8 cellular contexts compared by ENCODE assay signal in the genomic region with DNA sequence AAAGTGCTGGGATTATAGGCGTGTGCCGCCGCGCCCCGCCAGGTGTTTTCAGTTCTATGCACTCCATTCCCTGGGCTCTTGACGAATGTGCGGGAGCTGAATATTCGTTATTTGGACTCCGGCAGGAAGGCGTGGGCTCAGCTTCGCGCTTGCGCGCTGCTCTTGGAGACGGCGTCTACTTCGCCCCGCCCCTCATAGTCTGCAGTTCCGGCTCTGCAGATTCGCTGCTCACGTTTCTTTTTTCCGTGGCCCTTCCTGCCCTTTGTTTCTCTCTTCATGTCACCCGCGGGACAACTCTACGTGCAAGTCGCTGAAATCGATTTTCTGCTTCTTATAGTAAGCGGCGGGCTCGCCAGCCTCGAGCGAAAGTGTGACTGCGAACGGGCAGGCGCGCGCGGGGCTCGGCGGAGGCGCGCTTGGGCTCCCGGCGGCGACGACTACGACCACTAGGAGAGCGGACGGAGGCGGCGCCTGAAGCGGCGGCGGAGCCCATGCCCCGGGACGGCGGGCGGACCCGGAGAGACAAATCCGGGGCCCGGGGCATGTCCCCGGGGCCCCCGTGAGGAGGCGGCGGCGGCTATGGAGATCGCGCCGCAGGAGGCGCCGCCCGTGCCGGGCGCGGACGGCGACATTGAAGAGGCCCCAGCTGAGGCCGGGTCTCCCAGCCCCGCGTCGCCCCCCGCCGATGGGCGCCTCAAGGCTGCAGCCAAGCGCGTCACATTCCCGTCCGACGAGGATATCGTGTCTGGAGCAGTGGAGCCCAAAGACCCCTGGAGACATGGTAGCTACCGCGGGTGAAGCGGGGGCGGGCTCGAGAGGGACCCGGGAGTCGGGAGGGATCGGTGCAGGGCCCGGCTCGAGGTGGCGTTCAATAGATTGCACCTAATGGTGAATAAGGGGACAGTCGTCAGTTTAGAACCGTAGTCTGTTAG. TPM values are rescaled to one million over a fixed set of nuclear protein-coding genes. Genes with fewer than 3 reads are reported as not detected.
DNase-seq lines count a peak whose midpoint lies in the region; ATAC-seq and TF ChIP-seq lines count a peak whose summit lies in the region.

A gene with protein sequence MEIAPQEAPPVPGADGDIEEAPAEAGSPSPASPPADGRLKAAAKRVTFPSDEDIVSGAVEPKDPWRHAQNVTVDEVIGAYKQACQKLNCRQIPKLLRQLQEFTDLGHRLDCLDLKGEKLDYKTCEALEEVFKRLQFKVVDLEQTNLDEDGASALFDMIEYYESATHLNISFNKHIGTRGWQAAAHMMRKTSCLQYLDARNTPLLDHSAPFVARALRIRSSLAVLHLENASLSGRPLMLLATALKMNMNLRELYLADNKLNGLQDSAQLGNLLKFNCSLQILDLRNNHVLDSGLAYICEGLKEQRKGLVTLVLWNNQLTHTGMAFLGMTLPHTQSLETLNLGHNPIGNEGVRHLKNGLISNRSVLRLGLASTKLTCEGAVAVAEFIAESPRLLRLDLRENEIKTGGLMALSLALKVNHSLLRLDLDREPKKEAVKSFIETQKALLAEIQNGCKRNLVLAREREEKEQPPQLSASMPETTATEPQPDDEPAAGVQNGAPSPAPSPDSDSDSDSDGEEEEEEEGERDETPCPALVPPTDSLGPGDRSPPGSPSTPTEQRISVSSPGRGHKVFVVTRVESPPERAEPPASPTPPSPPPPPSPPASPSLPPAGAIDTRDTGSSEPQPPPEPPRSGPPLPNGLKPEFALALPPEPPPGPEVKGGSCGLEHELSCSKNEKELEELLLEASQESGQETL (plus strand): TSS at position 433 of the 932 bp plus-strand sequence. CDS start 147 bp downstream, at position 580.

- no peaks in the 10 kb centered on the region for H3K9me2 ChIP-seq in GM23248 (ENCODE audit: insufficient read depth)
- H3K9me2 ChIP-seq in Loucy (replicated peaks; ENCODE audit: low read depth, low read length), result no peaks in the 10 kb centered on the region

- WGBS in GM23248 (ENCODE audit: low coverage in 1 of 2, low lambda C conversion rate in 2 of 2, missing lambda C conversion rate in 2 of 2), 2 experiments, result 1% methylated on average over 83 to 101 of the region's 103 CpGs

- H3K36me3 Mint-ChIP-seq in activated T-helper 17 cell treated with anti-CD3 and anti-CD28 coated beads, Interleukin-2, amount 50 U/mL, for 72 hours (ENCODE audit: low read depth), result peaks cover 77% of the 10 kb centered on the region
- peaks cover 0 to 4% (median 4%) of the 10 kb centered on the region in 3 donors for H3K36me3 Mint-ChIP-seq in naive thymus-derived CD8-positive, alpha-beta T cell
- peaks cover 15 to 53% of the 10 kb centered on the region in 2 donors for H3K36me3 Mint-ChIP-seq in stimulated activated naive B cell treated with anti-CD40 and anti-IgM and Interleukin-4, amounts not matched to agents 10 μg/mL and 1 μg/mL and 100 μg/mL, for 72 hours

- peak within 1 kb of the TSS; percentile 91 for H3K4me3 ChIP-seq in GM23248
- peak within 1 kb of the TSS; percentile 81 for H3K4me3 ChIP-seq in Loucy (ENCODE audit: low read length, poor library complexity, severe bottlenecking)
- H3K4me3 ChIP-seq in RWPE2 (ENCODE audit: severe bottlenecking), result peak within 1 kb of the TSS; percentile 59
- peak within 1 kb of the TSS; percentile 93 for H3K4me3 ChIP-seq in fibroblast of mammary gland (ENCODE audit: control insufficient read depth, low read depth, low read length)

- no peaks in the 10 kb centered on the region for H3K9me3 Mint-ChIP-seq in activated T-helper 17 cell treated with anti-CD3 and anti-CD28 coated beads, Interleukin-2, amount 50 U/mL, for 72 hours
- peaks cover 0 to 2% (median 0%) of the 10 kb centered on the region in 9 donors for H3K9me3 Mint-ChIP-seq in naive thymus-derived CD8-positive, alpha-beta T cell
- peaks cover 2 to 4% of the 10 kb centered on the region in 2 donors for H3K9me3 Mint-ChIP-seq in stimulated activated naive B cell treated with anti-CD40 and anti-IgM and Interleukin-4, amounts not matched to agents 10 μg/mL and 1 μg/mL and 100 μg/mL, for 72 hours

- H2AFZ ChIP-seq in GM23248, result peak within 1 kb of the TSS; percentile 88
- peak within 1 kb of the TSS; percentile 80 for H2AFZ ChIP-seq in Loucy (ENCODE audit: low read length)

- H3K4me1 Mint-ChIP-seq in activated T-helper 17 cell treated with anti-CD3 and anti-CD28 coated beads, Interleukin-2, amount 50 U/mL, for 72 hours, result peaks cover 49% of the 10 kb centered on the region
- H3K4me1 Mint-ChIP-seq in naive thymus-derived CD8-positive, alpha-beta T cell, result peaks cover 46 to 81% (median 67%) of the 10 kb centered on the region in 4 donors
- peaks cover 41 to 69% of the 10 kb centered on the region in 2 donors for H3K4me1 Mint-ChIP-seq in stimulated activated naive B cell treated with anti-CD40 and anti-IgM and Interleukin-4, amounts not matched to agents 10 μg/mL and 1 μg/mL and 100 μg/mL, for 72 hours

- H3K27ac Mint-ChIP-seq in activated T-helper 17 cell treated with anti-CD3 and anti-CD28 coated beads, Interleukin-2, amount 50 U/mL, for 72 hours, result peak within 1 kb of the TSS; percentile 97
- peak within 1 kb of the TSS; percentile 97 to 100 (median 98) for H3K27ac Mint-ChIP-seq in naive thymus-derived CD8-positive, alpha-beta T cell
- peak within 1 kb of the TSS; percentile 100 for H3K27ac Mint-ChIP-seq in stimulated activated naive B cell treated with anti-CD40 and anti-IgM and Interleukin-4, amounts not matched to agents 10 μg/mL and 1 μg/mL and 100 μg/mL, for 72 hours

- no peaks in the 10 kb centered on the region for H3K27me3 ChIP-seq in GM23248 (replicated peaks; ENCODE audit: insufficient read depth)
- no peaks in the 10 kb centered on the region for H3K27me3 ChIP-seq in Loucy (ENCODE audit: insufficient read depth, low read length, poor library complexity, severe bottlenecking)
- H3K27me3 ChIP-seq in RWPE2 (ENCODE audit: insufficient read depth, poor library complexity, severe bottlenecking), result no peaks in the 10 kb centered on the region

- H3K79me2 ChIP-seq in GM23248 (ENCODE audit: insufficient read depth) (peaks cover 49% of the 10 kb centered on the region), Loucy (ENCODE audit: insufficient read depth, low read length) (peaks cover 50% of the 10 kb centered on the region)

- DNase-seq in DMS79 (lab: John Stamatoyannopoulos, UW) (peak; percentile 93), GM23248 (peak; percentile 99), RWPE2 (ENCODE audit: low spot score) (peak; percentile 95), fibroblast of mammary gland (ENCODE audit: low read depth) (peak; percentile 98)
- peak; percentile 84 to 96 (median 90) for DNase-seq in naive thymus-derived CD8-positive, alpha-beta T cell
- DNase-seq in stimulated activated naive B cell treated with anti-CD40 and anti-IgM and Interleukin-4, amounts not matched to agents 10 μg/mL and 1 μg/mL and 100 μg/mL, for 72 hours, result peak; percentile 91

- peak within 1 kb of the TSS; percentile 99 for H3K4me2 ChIP-seq in GM23248 (ENCODE audit: unreplicated experiment)
- peak within 1 kb of the TSS; percentile 89 for H3K4me2 ChIP-seq in Loucy (ENCODE audit: low read depth, low read length, poor library complexity, severe bottlenecking)

- peak within 1 kb of the TSS; percentile 98 for H3K4me3 Mint-ChIP-seq in activated T-helper 17 cell treated with anti-CD3 and anti-CD28 coated beads, Interleukin-2, amount 50 U/mL, for 72 hours
- H3K4me3 Mint-ChIP-seq in naive thymus-derived CD8-positive, alpha-beta T cell, result peak within 1 kb of the TSS; percentile 91 to 99 (median 94)
- peak within 1 kb of the TSS; percentile 100 for H3K4me3 Mint-ChIP-seq in stimulated activated naive B cell treated with anti-CD40 and anti-IgM and Interleukin-4, amounts not matched to agents 10 μg/mL and 1 μg/mL and 100 μg/mL, for 72 hours

- H4K20me1 ChIP-seq in GM23248 (ENCODE audit: insufficient read depth) (no peaks in the 10 kb centered on the region), Loucy (ENCODE audit: insufficient read depth, low read length, poor library complexity, severe bottlenecking) (peaks cover 43% of the 10 kb centered on the region)

- POLR2A ChIA-PET in naive thymus-derived CD8-positive, alpha-beta T cell (lab: Charles Lee), result interaction anchor here (0.6 to 3.5 kb wide), 18 partner anchors 8 to 590 kb away, joined by 3 to 42 read pairs (median 4); partner anchors contain the start of genes BLOC1S3, CLASRP, CLPTM1 and GEMIN7

- in situ Hi-C loops in GM23248 (cut with MboI), result no loop called here

- H3K36me3 ChIP-seq in GM23248 (ENCODE audit: low read depth) (no peaks in the 10 kb centered on the region), Loucy (ENCODE audit: insufficient read depth, low read length) (peaks cover 19% of the 10 kb centered on the region; the same call in 1 of the 2 replicates), RWPE2 (ENCODE audit: low read depth) (peaks cover 16% of the 10 kb centered on the region)

- peaks cover 8% of the 10 kb centered on the region for H3K4me1 ChIP-seq in GM23248 (ENCODE audit: insufficient read depth)
- H3K4me1 ChIP-seq in Loucy (ENCODE audit: insufficient read depth, low read length, poor library complexity, severe bottlenecking), result peaks cover 40% of the 10 kb centered on the region
- H3K4me1 ChIP-seq in RWPE2 (ENCODE audit: insufficient read depth, poor library complexity, severe bottlenecking), result peaks cover 2% of the 10 kb centered on the region

- no peaks in the 10 kb centered on the region for H3K27me3 Mint-ChIP-seq in activated T-helper 17 cell treated with anti-CD3 and anti-CD28 coated beads, Interleukin-2, amount 50 U/mL, for 72 hours
- H3K27me3 Mint-ChIP-seq in naive thymus-derived CD8-positive, alpha-beta T cell, result no peaks in the 10 kb centered on the region
- no peaks in the 10 kb centered on the region for H3K27me3 Mint-ChIP-seq in stimulated activated naive B cell treated with anti-CD40 and anti-IgM and Interleukin-4, amounts not matched to agents 10 μg/mL and 1 μg/mL and 100 μg/mL, for 72 hours

- H3K27ac ChIP-seq in GM23248, result peak within 1 kb of the TSS; percentile 95
- H3K27ac ChIP-seq in RWPE2 (ENCODE audit: poor library complexity, severe bottlenecking), result peak within 1 kb of the TSS; percentile 69

- ATAC-seq in RWPE2 (ENCODE audit: low read depth), result peak; percentile 67
- peak; percentile 77 for ATAC-seq in activated T-helper 17 cell treated with anti-CD3 and anti-CD28 coated beads, Interleukin-2, amount 50 U/mL, for 72 hours (replicated peaks)
- peak; percentile 78 to 80 for ATAC-seq in naive thymus-derived CD8-positive, alpha-beta T cell
- peak; percentile 73 to 81 for ATAC-seq in stimulated activated naive B cell treated with anti-CD40 and anti-IgM and Interleukin-4, amounts not matched to agents 10 μg/mL and 1 μg/mL and 100 μg/mL, for 72 hours (replicated peaks)

- H3K9me3 ChIP-seq in GM23248 (ENCODE audit: low read depth) (no peaks in the 10 kb centered on the region), Loucy (ENCODE audit: insufficient read depth, low read depth, low read length) (no peaks in the 10 kb centered on the region), RWPE2 (ENCODE audit: severe bottlenecking) (no peaks in the 10 kb centered on the region)

- TF ChIP-seq CTCF in Loucy (conservative IDR thresholded peaks at IDR 0.05; ENCODE audit: low read length) (no peak), RWPE2 (IDR thresholded peaks at IDR 0.05; ENCODE audit: poor library complexity, severe bottlenecking) (peak; percentile 7), fibroblast of mammary gland (conservative IDR thresholded peaks at IDR 0.05; ENCODE audit: control insufficient read depth, insufficient read depth, low read depth, low read length) (no peak)

- H3F3A ChIP-seq in GM23248 (ENCODE audit: insufficient read depth) (peaks cover 19% of the 10 kb centered on the region), Loucy (ENCODE audit: low read depth) (no peaks in the 10 kb centered on the region)

- H3K9ac ChIP-seq in GM23248 (peak within 1 kb of the TSS; percentile 95), Loucy (ENCODE audit: low read depth, low read length, poor library complexity, severe bottlenecking) (peak within 1 kb of the TSS; percentile 88)

RNA-seq across cellular contexts. Expression of the gene that starts here (rescaled TPM):
- 39.2 and 43.8 TPM in 2 replicates for total RNA-seq in GM23248 (2014; rRNA removed; shearing (Covaris generic))
- polyA plus RNA-seq in GM23248 (2016; fragmentation: Nextera tagmentation; extraction: Ambion mirVana), result 1.6 and 1.9 TPM in 2 replicates
- total RNA-seq in activated T-helper 17 cell treated with anti-CD3 and anti-CD28 coated beads, Interleukin-2, amount 50 U/mL, for 72 hours, result 10 to 100 TPM; 19.8 to 27.7 TPM
- 10 to 100 TPM; 32.9 to 33.3 TPM for total RNA-seq in naive thymus-derived CD8-positive, alpha-beta T cell
- polyA plus RNA-seq in naive thymus-derived CD8-positive, alpha-beta T cell, result 1 to 10 TPM in 1 of 3 donors, under 1 TPM in 2; 0.40 to 2.0 (median 0.83) TPM

Comparison
In these comparisons a context has a peak if more than half of its experiments do, and no peak if none do; other contexts are left out.
1. Peak in every context shown above with its lines: DNase-seq, ATAC-seq, H3K4me3 ChIP-seq and H3K27ac ChIP-seq.